ENCODE assay signal across 1 cellular context in genomic region chr2:118940008-118940407, GRCh38.
TF ChIP-seq lines count a peak whose summit lies in the region.

No MANE protein-coding gene starts in this region.

TF ChIP-seq in HepG2, 621 proteins besides CTCF, POLR2A, EP300 and RAD21 (continued from another document):
- TF ChIP-seq PBX2 (CRISPR knock-in tag; IDR thresholded peaks at IDR 0.05) = no peak
- TF ChIP-seq MBNL3 (CRISPR knock-in tag; conservative IDR thresholded peaks at IDR 0.05) = no peak
- TF ChIP-seq SRSF9 (IDR thresholded peaks at IDR 0.05; ENCODE audit: borderline replicate concordance, insufficient read depth, low read depth, low read length, poor library complexity, severe bottlenecking) = no peak
- TF ChIP-seq RBM22 (optimal IDR thresholded peaks at IDR 0.05; ENCODE audit: low read length) = no peak
- TF ChIP-seq GPN1 (CRISPR knock-in tag; IDR thresholded peaks at IDR 0.05; ENCODE audit: borderline replicate concordance) = no peak
- TF ChIP-seq ZNF264 (CRISPR knock-in tag; IDR thresholded peaks at IDR 0.05) = no peak
- no peak for TF ChIP-seq ZNF260 (CRISPR knock-in tag; IDR thresholded peaks at IDR 0.05; ENCODE audit: borderline replicate concordance, low read depth)
- no peak for TF ChIP-seq NR3C1 (CRISPR knock-in tag; IDR thresholded peaks at IDR 0.05)
- TF ChIP-seq ZNF687 (CRISPR knock-in tag; IDR thresholded peaks at IDR 0.05) = no peak
- TF ChIP-seq, protein P1, sequence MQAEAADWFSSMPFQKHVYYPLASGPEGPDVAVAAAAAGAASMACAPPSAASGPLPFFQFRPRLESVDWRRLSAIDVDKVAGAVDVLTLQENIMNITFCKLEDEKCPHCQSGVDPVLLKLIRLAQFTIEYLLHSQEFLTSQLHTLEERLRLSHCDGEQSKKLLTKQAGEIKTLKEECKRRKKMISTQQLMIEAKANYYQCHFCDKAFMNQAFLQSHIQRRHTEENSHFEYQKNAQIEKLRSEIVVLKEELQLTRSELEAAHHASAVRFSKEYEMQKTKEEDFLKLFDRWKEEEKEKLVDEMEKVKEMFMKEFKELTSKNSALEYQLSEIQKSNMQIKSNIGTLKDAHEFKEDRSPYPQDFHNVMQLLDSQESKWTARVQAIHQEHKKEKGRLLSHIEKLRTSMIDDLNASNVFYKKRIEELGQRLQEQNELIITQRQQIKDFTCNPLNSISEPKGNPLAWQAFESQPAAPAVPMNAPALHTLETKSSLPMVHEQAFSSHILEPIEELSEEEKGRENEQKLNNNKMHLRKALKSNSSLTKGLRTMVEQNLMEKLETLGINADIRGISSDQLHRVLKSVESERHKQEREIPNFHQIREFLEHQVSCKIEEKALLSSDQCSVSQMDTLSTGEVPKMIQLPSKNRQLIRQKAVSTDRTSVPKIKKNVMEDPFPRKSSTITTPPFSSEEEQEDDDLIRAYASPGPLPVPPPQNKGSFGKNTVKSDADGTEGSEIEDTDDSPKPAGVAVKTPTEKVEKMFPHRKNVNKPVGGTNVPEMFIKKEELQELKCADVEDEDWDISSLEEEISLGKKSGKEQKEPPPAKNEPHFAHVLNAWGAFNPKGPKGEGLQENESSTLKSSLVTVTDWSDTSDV (CRISPR knock-in tag; IDR thresholded peaks at IDR 0.05) = no peak
- TF ChIP-seq HNRNPK (IDR thresholded peaks at IDR 0.05; ENCODE audit: low read depth, low read length, poor library complexity, severe bottlenecking) = no peak
- TF ChIP-seq KAT8 (CRISPR knock-in tag; IDR thresholded peaks at IDR 0.05) = no peak
- TF ChIP-seq GRHL1 (CRISPR knock-in tag; conservative IDR thresholded peaks at IDR 0.05) = no peak
